23 cellular contexts compared by ENCODE assay signal in genomic region chr11:83147895-83148294, GRCh38.
"Had no signal": no experiment of that assay in that cellular context is flagged by ENCODE, and none has a peak within 500 bp of the region (broad histone marks: within the 10 kb centered on the region; RNA-seq: fewer than 3 reads in every experiment).

No MANE protein-coding gene starts in this region.

- H3K4me3 ChIP-seq: body of pancreas, cardiac muscle cell, lower lobe of right lung, stomach, suprapubic skin, tibial nerve, vagina had no signal

- H3K36me3 ChIP-seq: cardiac muscle cell, lower lobe of right lung, stomach, suprapubic skin, tibial nerve, vagina, WERI-Rb-1 had no signal

- H3K4me1 ChIP-seq: body of pancreas, lower lobe of right lung, stomach, suprapubic skin, tibial nerve, vagina had no signal

- H3K9me3 ChIP-seq: body of pancreas, lower lobe of right lung, stomach, suprapubic skin, tibial nerve, vagina had no signal

- H3K27me3 ChIP-seq: body of pancreas, cardiac muscle cell, stomach, suprapubic skin, tibial nerve, vagina had no signal

- DNase-seq: activated CD4-positive, alpha-beta T cell treated with anti-CD3 and anti-CD28 coated beads, Interleukin-2, amount 50 U/mL, for 1 hour; activated CD4-positive, CD25-positive, alpha-beta regulatory T cell treated with anti-CD3 and anti-CD28 coated beads, Interleukin-2, amount 50 U/mL, for 72 hours; activated CD8-positive, alpha-beta T cell treated with anti-CD3 and anti-CD28 coated beads, Interleukin-2, amount 10 ng/mL, durations not matched to agents 7 days and 5 days; activated gamma-delta T cell; activated naive CD4-positive, alpha-beta T cell treated with anti-CD3 and anti-CD28 coated beads, Interleukin-2, amount 50 U/mL, for 16 hours; activated naive CD8-positive, alpha-beta T cell treated with anti-CD3 and anti-CD28 coated beads, Interleukin-2, amount 50 U/mL, for 24 hours; body of pancreas; cortex of kidney; endodermal cell; kidney; lower lobe of right lung; naive B cell; posterior cingulate gyrus; small intestine; WERI-Rb-1 had no signal

- ATAC-seq: activated CD8-positive, alpha-beta T cell treated with anti-CD3 and anti-CD28 coated beads, Interleukin-2, amount 10 ng/mL, durations not matched to agents 7 days and 5 days; activated naive CD8-positive, alpha-beta T cell treated with anti-CD3 and anti-CD28 coated beads, Interleukin-2, amount 50 U/mL, for 24 hours; body of pancreas; left lobe of liver; lower lobe of right lung; sciatic nerve; stimulated activated memory B cell treated with anti-CD40 and anti-IgM and Interleukin-4, amounts not matched to agents 10 μg/mL and 1 μg/mL and 100 μg/mL, for 72 hours had no signal

- H3K27ac ChIP-seq: body of pancreas, cardiac muscle cell, lower lobe of right lung, stomach, suprapubic skin, tibial nerve, vagina, WERI-Rb-1 had no signal
